ENCODE assay signal across 1 cellular context in the genomic region with DNA sequence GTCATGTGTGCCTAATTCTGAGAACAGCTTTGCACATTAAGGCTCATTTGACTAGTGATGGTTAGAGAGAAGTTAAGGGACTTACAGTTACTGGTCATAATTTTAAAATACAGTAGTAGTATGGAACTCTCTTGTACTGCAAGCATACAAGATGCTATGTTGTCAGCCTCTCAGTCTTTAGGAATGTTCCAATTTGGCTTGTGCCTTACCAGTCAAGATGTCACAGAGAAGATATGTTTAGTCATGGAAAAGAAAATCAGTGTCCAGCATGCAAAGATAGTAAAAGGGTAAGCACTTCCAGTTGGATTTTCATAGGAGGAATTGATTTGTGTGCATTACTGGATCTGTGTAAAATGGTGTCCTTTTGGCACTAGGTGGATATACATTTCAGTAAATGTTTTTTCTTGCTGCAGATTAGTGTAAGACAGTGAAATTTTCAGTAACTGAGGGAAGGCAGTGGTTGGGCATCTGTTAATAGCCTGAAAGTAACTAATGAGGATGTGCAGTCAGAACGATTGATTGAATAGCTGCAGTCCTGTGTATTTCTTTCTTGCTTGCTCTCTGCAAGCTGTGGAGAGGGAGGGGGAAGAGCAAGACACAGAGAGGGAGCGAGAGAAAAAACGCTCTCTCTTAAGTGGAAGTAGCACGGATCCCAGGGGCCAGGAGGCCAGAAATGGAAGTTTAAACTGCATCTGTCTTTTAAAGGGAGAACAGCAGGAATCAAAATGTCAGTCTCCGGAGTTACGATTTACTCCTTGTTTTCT.
TF ChIP-seq lines count a peak whose summit lies in the region.

No MANE protein-coding gene starts in this region.

TF ChIP-seq in GM12878, 131 proteins besides CTCF, POLR2A, EP300 and RAD21 (continued from another document):
- TF ChIP-seq BCLAF1 (IDR thresholded peaks at IDR 0.05) (no peak), MTA3 (IDR thresholded peaks at IDR 0.05; ENCODE audit: borderline replicate concordance, low read length) (no peak), MYC (IDR thresholded peaks at IDR 0.05; ENCODE audit: insufficient read depth, insufficient read length, insufficient replicate concordance, low read length, severe bottlenecking) (no peak)
- TF ChIP-seq, protein P1, sequence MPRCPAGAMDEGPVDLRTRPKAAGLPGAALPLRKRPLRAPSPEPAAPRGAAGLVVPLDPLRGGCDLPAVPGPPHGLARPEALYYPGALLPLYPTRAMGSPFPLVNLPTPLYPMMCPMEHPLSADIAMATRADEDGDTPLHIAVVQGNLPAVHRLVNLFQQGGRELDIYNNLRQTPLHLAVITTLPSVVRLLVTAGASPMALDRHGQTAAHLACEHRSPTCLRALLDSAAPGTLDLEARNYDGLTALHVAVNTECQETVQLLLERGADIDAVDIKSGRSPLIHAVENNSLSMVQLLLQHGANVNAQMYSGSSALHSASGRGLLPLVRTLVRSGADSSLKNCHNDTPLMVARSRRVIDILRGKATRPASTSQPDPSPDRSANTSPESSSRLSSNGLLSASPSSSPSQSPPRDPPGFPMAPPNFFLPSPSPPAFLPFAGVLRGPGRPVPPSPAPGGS (IDR thresholded peaks at IDR 0.05; ENCODE audit: borderline replicate concordance, insufficient read depth, low read depth, low read length, poor library complexity, severe bottlenecking) = peak; percentile 48
